8 cellular contexts compared by ENCODE assay signal in the genomic region with DNA sequence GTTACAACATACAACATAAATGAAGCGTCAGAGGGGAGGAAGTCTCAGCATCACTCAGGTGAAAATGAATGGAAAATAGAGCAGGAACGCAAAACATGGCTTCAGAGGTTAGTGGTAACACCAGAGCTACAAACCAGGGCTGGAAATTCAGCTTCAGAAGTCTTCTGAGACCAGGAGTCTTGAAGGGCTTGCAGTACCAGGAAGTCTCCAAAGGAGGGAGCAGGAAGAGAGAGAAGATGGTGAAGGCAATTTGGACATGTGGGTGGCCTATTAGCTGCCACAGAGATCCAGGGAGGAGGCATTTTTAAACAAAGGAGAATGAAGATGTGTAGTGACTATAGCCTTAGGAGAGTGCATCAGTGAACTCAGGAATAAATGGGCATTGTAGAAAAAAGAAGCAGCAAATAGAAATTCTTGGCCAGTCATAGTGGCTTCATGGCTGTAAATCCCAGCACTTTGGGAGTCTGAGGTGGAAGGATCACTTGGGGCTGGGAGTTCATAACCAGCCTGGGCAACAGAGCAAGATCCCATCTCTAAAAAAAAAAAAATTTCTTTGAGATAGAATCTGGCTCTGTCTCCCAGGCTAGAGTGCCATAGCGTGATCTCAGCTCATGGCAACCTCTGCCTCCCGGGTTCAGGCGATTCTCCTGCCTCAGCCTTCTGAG. TPM values are rescaled to one million over a fixed set of nuclear protein-coding genes. Genes with fewer than 3 reads are reported as not detected.
A peak's percentile ranks its signal among the peaks of the same experiment; 100 is the strongest.
DNase-seq lines count a peak whose midpoint lies in the region; ATAC-seq, FAIRE-seq and TF ChIP-seq lines count a peak whose summit lies in the region.

No MANE protein-coding gene starts in this region.

- WGBS in A549 (ENCODE audit: missing lambda C conversion rate), result 62% methylated on average over 5 of the region's 5 CpGs

- no peaks in the 10 kb centered on the region for H3K9me3 Mint-ChIP-seq in neural crest cell

- no peak overlapping the region for H3K4me3 ChIP-seq in A549
- H3K4me3 ChIP-seq in fibroblast of the aortic adventitia (ENCODE audit: low read depth, low read length), result no peak overlapping the region

- ATAC-seq in A549 (peak; percentile 89 to 91), HG02973 (IDR thresholded peaks at IDR 0.05; ENCODE audit: unreplicated experiment) (peak; percentile 50), HG02678 (IDR thresholded peaks at IDR 0.05; ENCODE audit: unreplicated experiment) (no peak)

- peaks cover 6% of the 10 kb centered on the region; the same call in 1 of the 3 replicates for H3K4me1 ChIP-seq in A549

- TF ChIP-seq CTCF in A549 (IDR thresholded peaks at IDR 0.05) (peak; percentile 50), fibroblast of the aortic adventitia (IDR thresholded peaks at IDR 0.05; ENCODE audit: insufficient read depth, low read length) (peak; percentile 98), neural crest cell (conservative IDR thresholded peaks at IDR 0.05) (peak; percentile 70)

- no peak overlapping the region for H3K27ac Mint-ChIP-seq in neural crest cell (ENCODE audit: unreplicated experiment)

- peak; percentile 57 to 70 for TF ChIP-seq RAD21 in A549 (conservative IDR thresholded peaks at IDR 0.05 in 1 of 2, IDR thresholded peaks at IDR 0.05 in 1 of 2)

- no peak overlapping the region for H3K4me3 Mint-ChIP-seq in neural crest cell

- no peaks in the 10 kb centered on the region for H3K36me3 Mint-ChIP-seq in neural crest cell (ENCODE audit: low read depth)

- H3K9me3 ChIP-seq in A549, result no peaks in the 10 kb centered on the region

- no peak for TF ChIP-seq POLR2A in A549 (IDR thresholded peaks at IDR 0.05; ENCODE audit: low read length)

- no peak for FAIRE-seq in A549 (lab: Jason Lieb, UNC)

- POLR2A ChIA-PET in A549 (lab: Yijun Ruan, JAX), result interaction anchor here (0.6 to 1.9 kb wide), 2 partner anchors 9 to 111 kb away, joined by 4 to 7 read pairs; a partner anchor contains a TSS

- H3K4me1 Mint-ChIP-seq in neural crest cell, result peaks cover 10% of the 10 kb centered on the region

- CTCF ChIA-PET in A549 (lab: Yijun Ruan, JAX), result interaction anchor here (0.6 to 4.0 kb wide), 27 partner anchors 9 to 349 kb away, joined by 3 to 31 read pairs (median 4); a partner anchor contains a TSS

- H3K27me3 Mint-ChIP-seq in neural crest cell (ENCODE audit: low read depth), result no peaks in the 10 kb centered on the region

- H3K4me2 ChIP-seq in A549, result no peak overlapping the region

- no peak overlapping the region for H3K27ac ChIP-seq in A549

- TF ChIP-seq EP300 in A549 (IDR thresholded peaks at IDR 0.05), result no peak

- peak; percentile 70 to 86 for DNase-seq in A549 (ENCODE audit: low read depth in 1 of 2, low spot score in 1 of 2)
- peak; percentile 87 for DNase-seq in GM03348 (ENCODE audit: low spot score)
- DNase-seq in NCI-H345 treated with DMSO at 0.1 percent for 48 hours (lab: John Stamatoyannopoulos, UW; ENCODE audit: unreplicated experiment), result peak; percentile 1
- peak; percentile 13 to 48 for DNase-seq in activated CD4-positive, alpha-beta T cell treated with anti-CD3 and anti-CD28 coated beads, Interleukin-2, amount 50 U/mL, for 48 hours
- DNase-seq in fibroblast of the aortic adventitia (ENCODE audit: low read depth), result peak; percentile 90
- DNase-seq in neural crest cell (ENCODE audit: low read depth, low spot score), result peak; percentile 35

TF ChIP-seq in A549, 52 proteins besides CTCF, POLR2A, EP300 and RAD21:
- no peak for TF ChIP-seq CBX8 (IDR thresholded peaks at IDR 0.05)
- TF ChIP-seq SMC3 (IDR thresholded peaks at IDR 0.05), result peak; percentile 54; the same call in 2 of the 3 replicates
- TF ChIP-seq HEYL (CRISPR knock-in tag; IDR thresholded peaks at IDR 0.05), result no peak
- 0 out of 2 replicates have a peak, but pooled peaks have one; percentile 69 for TF ChIP-seq EHF (CRISPR knock-in tag; IDR thresholded peaks at IDR 0.05)

RNA-seq across cellular contexts. Expression of a gene that starts 9.3 kb away (rescaled TPM):
- polyA plus RNA-seq in A549 (2011; rRNA removed) (1.7 and 1.8 TPM in 2 replicates), A549 (2017; fragmentation: RNase III; extraction: RNeasy Plus Mini Kit Qiagen cat#74134 plus additional on column Dnase treatment) (0.45 to 0.49 TPM (median 0.45 TPM) in 3 replicates)
- 0.25 and 0.34 TPM in 2 replicates for polyA plus RNA-seq in A549 (2012; cell fraction: cytosol; rRNA removed)
- polyA plus RNA-seq in A549 (2012; cell fraction: nucleus; rRNA removed), result 0.30 and 0.43 TPM in 2 replicates
- 4.5 and 5.4 TPM in 2 replicates for polyA minus RNA-seq in A549 (2011; rRNA and poly(A)+ RNA removed)
- total RNA-seq in fibroblast of the aortic adventitia (ENCODE audit: low replicate concordance) (3.3 and 9.3 TPM in 2 replicates), neural crest cell (27.7 and 30.0 TPM in 2 replicates)

RNA-seq across cellular contexts. Expression of a gene that starts 23.6 kb away (rescaled TPM):
- polyA plus RNA-seq in A549 (2011; rRNA removed), result 14.0 and 19.6 TPM in 2 replicates
- 4.2 and 5.3 TPM in 2 replicates for polyA plus RNA-seq in A549 (2012; cell fraction: cytosol; rRNA removed)
- polyA plus RNA-seq in A549 (2012; cell fraction: nucleus; rRNA removed), result 10.2 and 19.7 TPM in 2 replicates
- 8.3 to 9.4 TPM (median 8.3 TPM) in 3 replicates for polyA plus RNA-seq in A549 (2017; fragmentation: RNase III; extraction: RNeasy Plus Mini Kit Qiagen cat#74134 plus additional on column Dnase treatment)
- polyA minus RNA-seq in A549 (2011; rRNA and poly(A)+ RNA removed), result 21.0 and 30.1 TPM in 2 replicates
- total RNA-seq in fibroblast of the aortic adventitia (ENCODE audit: low replicate concordance), result 26.8 and 29.7 TPM in 2 replicates
- total RNA-seq in neural crest cell, result 13.1 and 19.3 TPM in 2 replicates

Comparison
In these comparisons a context has a peak if more than half of its experiments do, and no peak if none do; other contexts are left out.
1. DNase-seq: peak in every context shown above with its lines; median percentile 90 in fibroblast of the aortic adventitia; 87 in GM03348; 78 in A549; 35 in neural crest cell; 30 in activated CD4-positive, alpha-beta T cell treated with anti-CD3 and anti-CD28 coated beads, Interleukin-2, amount 50 U/mL, for 48 hours; 1 in NCI-H345 treated with DMSO at 0.1 percent for 48 hours.